Comparison of ENCODE assay signal across 11 cellular contexts in the genomic region with DNA sequence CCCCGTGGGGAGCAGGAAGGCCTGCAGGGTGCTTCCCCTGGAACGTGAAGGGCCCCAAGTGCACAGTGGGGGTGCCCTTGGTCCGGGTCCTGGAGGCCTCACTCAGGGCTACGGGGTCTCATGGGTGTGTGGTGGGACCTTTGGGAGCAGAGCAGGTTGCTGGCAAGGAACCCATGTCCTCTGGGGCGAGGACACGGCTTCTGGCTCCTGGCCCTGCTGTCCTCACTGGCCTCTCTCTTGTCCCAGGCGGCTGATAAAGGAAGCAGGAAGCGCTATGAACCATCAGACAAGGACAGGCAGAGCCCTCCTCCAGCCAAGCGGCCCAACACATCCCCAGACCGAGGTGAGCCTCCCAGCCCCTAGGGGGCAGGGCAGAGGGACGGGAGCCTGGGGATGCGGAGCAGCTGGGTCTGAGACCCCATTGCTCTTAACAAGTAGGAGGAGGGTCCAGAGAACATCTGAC. TPM values are rescaled to one million over a fixed set of nuclear protein-coding genes. Genes with fewer than 3 reads are reported as not detected.
DNase-seq lines count a peak whose midpoint lies in the region; TF ChIP-seq lines count a peak whose summit lies in the region.
"Had no signal": no experiment of that assay in that cellular context is flagged by ENCODE, and none has a peak within 500 bp of the region (broad histone marks: within the 10 kb centered on the region; RNA-seq: fewer than 3 reads in every experiment).

No MANE protein-coding gene starts in this region.

- intact Hi-C loops in left ventricle myocardium inferior (cut with micrococcal nuclease), result no loop called here

- H3K9me3 ChIP-seq in left ventricle myocardium inferior (replicated peaks) (no peaks in the 10 kb centered on the region), GM23248 (ENCODE audit: low read depth) (no peaks in the 10 kb centered on the region)
- H3K9me3 ChIP-seq: tibial artery had no signal

- H3K4me3 ChIP-seq in left ventricle myocardium inferior (no peak overlapping the region), GM23248 (no peak overlapping the region)
- H3K4me3 ChIP-seq: tibial artery had no signal

- H3K27ac ChIP-seq in left ventricle myocardium inferior (replicated peaks) (peak overlapping the region; percentile 86), GM23248 (no peak overlapping the region)
- H3K27ac ChIP-seq: tibial artery had no signal

- peak; percentile 18 for DNase-seq in stimulated activated CD4-positive, alpha-beta T cell treated with anti-CD3 and anti-CD28 coated beads, Interleukin-15, amount 100 ng/mL, for 24 hours
- DNase-seq in stimulated activated CD4-positive, alpha-beta T cell treated with anti-CD3 and anti-CD28 coated beads, Interleukin-2, amount 100 ng/mL, for 48 hours, result no peak
- DNase-seq in SHP77 (lab: John Stamatoyannopoulos, UW) (peak; percentile 51 to 69), left ventricle myocardium inferior (peak; percentile 71), GM23248 (no peak), CD1c-positive myeloid dendritic cell (ENCODE audit: extremely low spot score) (no peak), midbrain (lab: John Stamatoyannopoulos, UW) (no peak), NCI-H2081 (lab: John Stamatoyannopoulos, UW) (no peak)
- DNase-seq: activated CD4-positive, CD25-positive, alpha-beta regulatory T cell treated with anti-CD3 and anti-CD28 coated beads, Interleukin-2, amount 50 U/mL, for 72 hours; tibial artery had no signal

- H3K4me1 ChIP-seq in left ventricle myocardium inferior (peaks cover 30% of the 10 kb centered on the region), GM23248 (ENCODE audit: insufficient read depth) (no peaks in the 10 kb centered on the region)
- H3K4me1 ChIP-seq: tibial artery had no signal

- H3K9me2 ChIP-seq in GM23248 (ENCODE audit: insufficient read depth), result no peaks in the 10 kb centered on the region

- H2AFZ ChIP-seq in GM23248, result no peak overlapping the region

- H4K20me1 ChIP-seq in GM23248 (ENCODE audit: insufficient read depth), result no peaks in the 10 kb centered on the region

- 72 to 77% methylated on average over 12 of the region's 12 CpGs for WGBS in GM23248 (ENCODE audit: low coverage in 1 of 2, low lambda C conversion rate in 2 of 2, missing lambda C conversion rate in 2 of 2), 2 experiments

- TF ChIP-seq CTCF in left ventricle myocardium inferior (IDR thresholded peaks at IDR 0.05; ENCODE audit: borderline replicate concordance), result peak; percentile 74

- H3K4me2 ChIP-seq in GM23248 (ENCODE audit: unreplicated experiment), result no peak overlapping the region

- H3K27me3 ChIP-seq in left ventricle myocardium inferior (ENCODE audit: low read depth) (no peaks in the 10 kb centered on the region), GM23248 (replicated peaks; ENCODE audit: insufficient read depth) (no peaks in the 10 kb centered on the region)

- peaks cover 79% of the 10 kb centered on the region for H3K36me3 ChIP-seq in left ventricle myocardium inferior
- 0 out of 2 replicates have a peak, but pooled peaks cover 1% of the 10 kb centered on the region for H3K36me3 ChIP-seq in GM23248 (ENCODE audit: low read depth)

- in situ Hi-C loops in GM23248 (cut with MboI), result no loop called here

- H3F3A ChIP-seq in GM23248 (ENCODE audit: insufficient read depth), result no peaks in the 10 kb centered on the region

- no peak overlapping the region for H3K9ac ChIP-seq in GM23248

- no peaks in the 10 kb centered on the region for H3K79me2 ChIP-seq in GM23248 (ENCODE audit: insufficient read depth)

RNA-seq across cellular contexts. Expression of gene IL17C, which starts 9.8 kb away (rescaled TPM):
- total RNA-seq in left ventricle myocardium inferior, result not detected
- not detected in 2 replicates for total RNA-seq in GM23248 (2014; rRNA removed; shearing (Covaris generic))
- not detected in 2 replicates for polyA plus RNA-seq in GM23248 (2016; fragmentation: Nextera tagmentation; extraction: Ambion mirVana)
- total RNA-seq: renal cortical epithelial cell had no signal

RNA-seq across cellular contexts. Expression of gene CYBA, which starts 22.3 kb away (rescaled TPM):
- total RNA-seq in left ventricle myocardium inferior, result 42.6 TPM
- 332 and 338 TPM in 2 replicates for total RNA-seq in GM23248 (2014; rRNA removed; shearing (Covaris generic))
- 270 and 283 TPM in 2 replicates for polyA plus RNA-seq in GM23248 (2016; fragmentation: Nextera tagmentation; extraction: Ambion mirVana)

RNA-seq across cellular contexts. Expression of gene MVD, which starts 34.3 kb away (rescaled TPM):
- total RNA-seq in left ventricle myocardium inferior, result 25.3 TPM
- total RNA-seq in GM23248 (2014; rRNA removed; shearing (Covaris generic)), result 25.0 and 29.1 TPM in 2 replicates
- polyA plus RNA-seq in GM23248 (2016; fragmentation: Nextera tagmentation; extraction: Ambion mirVana), result 27.4 and 28.6 TPM in 2 replicates

RNA-seq across cellular contexts. Expression of gene SNAI3, which starts 57.8 kb away (rescaled TPM):
- total RNA-seq in left ventricle myocardium inferior, result 3.1 TPM
- not detected in 2 replicates for total RNA-seq in GM23248 (2014; rRNA removed; shearing (Covaris generic))
- 0.35 and 0.71 TPM in 2 replicates for polyA plus RNA-seq in GM23248 (2016; fragmentation: Nextera tagmentation; extraction: Ambion mirVana)

RNA-seq across cellular contexts. Expression of gene ZC3H18, which starts 58.3 kb away (rescaled TPM):
- total RNA-seq in left ventricle myocardium inferior, result 21.3 TPM
- total RNA-seq in GM23248 (2014; rRNA removed; shearing (Covaris generic)), result 8.9 and 9.7 TPM in 2 replicates
- 23.1 and 24.9 TPM in 2 replicates for polyA plus RNA-seq in GM23248 (2016; fragmentation: Nextera tagmentation; extraction: Ambion mirVana)

Comparison
In these comparisons a context has a peak if more than half of its experiments do, and no peak if none do; other contexts are left out.
1. DNase-seq: peak in stimulated activated CD4-positive, alpha-beta T cell treated with anti-CD3 and anti-CD28 coated beads, Interleukin-15, amount 100 ng/mL, for 24 hours (single experiment), SHP77 (2 of 2) and left ventricle myocardium inferior (single experiment); none in stimulated activated CD4-positive, alpha-beta T cell treated with anti-CD3 and anti-CD28 coated beads, Interleukin-2, amount 100 ng/mL, for 48 hours (0 of 2), GM23248 (single experiment), CD1c-positive myeloid dendritic cell (single experiment), midbrain (single experiment) and NCI-H2081 (0 of 2).